In the genomic region with DNA sequence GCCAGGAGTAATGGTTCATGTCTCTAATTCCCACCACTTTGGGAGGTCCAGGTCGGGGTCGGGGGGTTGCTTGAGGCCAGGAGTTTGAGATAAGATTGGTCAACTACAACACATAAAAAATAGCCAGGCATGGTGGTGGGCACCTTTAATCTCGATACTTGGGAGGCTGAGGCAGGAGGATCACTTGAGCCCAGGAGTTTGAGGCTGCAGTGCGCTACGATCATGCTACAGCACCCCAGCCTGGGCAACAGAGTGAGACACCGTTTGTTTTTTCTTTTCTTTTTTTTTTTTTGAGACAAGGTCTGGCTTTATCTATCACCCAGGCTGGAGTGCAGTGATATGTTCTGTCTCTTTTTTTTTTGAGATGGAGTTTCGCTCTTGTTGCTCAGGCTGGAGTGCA, we compare ENCODE assay signal across 18 cellular contexts.
"Had no signal": no experiment of that assay in that cellular context is flagged by ENCODE, and none has a peak within 500 bp of the region (broad histone marks: within the 10 kb centered on the region; RNA-seq: fewer than 3 reads in every experiment).

No MANE protein-coding gene starts in this region.

- H3K9me3 Mint-ChIP-seq: activated B cell treated with CpG ODN at 0.5 μM for 24 hours; activated CD8-positive, alpha-beta T cell treated with anti-CD3 and anti-CD28 coated beads for 36 hours; activated naive CD4-positive, alpha-beta T cell treated with anti-CD3 and anti-CD28 coated beads, Interleukin-2, amount 10 ng/mL, durations not matched to agents 7 days and 5 days; memory B cell had no signal

- H3K4me1 ChIP-seq: uterus had no signal

- H3K36me3 ChIP-seq: adrenal gland, suprapubic skin, transverse colon, uterus had no signal

- H3K27ac ChIP-seq: adrenal gland, suprapubic skin, uterus had no signal

- H3K4me3 ChIP-seq: mucosa of descending colon had no signal

- DNase-seq: activated B cell treated with CpG ODN at 0.5 μM for 24 hours; activated CD4-positive, alpha-beta T cell treated with anti-CD3 and anti-CD28 coated beads for 48 hours; activated CD8-positive, alpha-beta T cell treated with anti-CD3 and anti-CD28 coated beads for 36 hours; activated naive CD4-positive, alpha-beta T cell treated with anti-CD3 and anti-CD28 coated beads, Interleukin-2, amount 10 ng/mL, durations not matched to agents 7 days and 5 days; activated T-cell treated with anti-CD3 and anti-CD28 coated beads, Interleukin-2, amount 50 U/mL, for 1 hour; adrenal gland; dermis blood vessel endothelial cell; left ventricle myocardium superior; mucosa of descending colon; naive thymus-derived CD4-positive, alpha-beta T cell; psoas muscle; right cardiac atrium; stimulated activated CD4-positive, alpha-beta T cell treated with anti-CD3 and anti-CD28 coated beads, Interleukin-2, amount 100 ng/mL, for 24 hours; stimulated activated naive CD8-positive, alpha-beta T cell treated with anti-CD3 and anti-CD28 coated beads, Interleukin-15, Interleukin-2, amounts not matched to agents 100 U/mL and 50 U/mL, for 24 hours; transverse colon; uterus had no signal

- H3K27me3 ChIP-seq: adrenal gland, suprapubic skin, transverse colon, uterus had no signal

- H3K9me3 ChIP-seq: adrenal gland, mucosa of descending colon, psoas muscle, suprapubic skin, transverse colon, uterus had no signal

- H3K27me3 Mint-ChIP-seq: activated B cell treated with CpG ODN at 0.5 μM for 24 hours; activated CD8-positive, alpha-beta T cell treated with anti-CD3 and anti-CD28 coated beads for 36 hours; activated naive CD4-positive, alpha-beta T cell treated with anti-CD3 and anti-CD28 coated beads, Interleukin-2, amount 10 ng/mL, durations not matched to agents 7 days and 5 days; memory B cell; naive thymus-derived CD4-positive, alpha-beta T cell had no signal

- H3K27ac Mint-ChIP-seq: activated naive CD4-positive, alpha-beta T cell treated with anti-CD3 and anti-CD28 coated beads, Interleukin-2, amount 10 ng/mL, durations not matched to agents 7 days and 5 days had no signal
